Comparison of ENCODE assay signal across 25 cellular contexts in genomic region chr13:20989883-20990282, GRCh38.
DNase-seq lines count a peak whose midpoint lies in the region; ATAC-seq and TF ChIP-seq lines count a peak whose summit lies in the region.
"Had no signal": no experiment of that assay in that cellular context is flagged by ENCODE, and none has a peak within 500 bp of the region (broad histone marks: within the 10 kb centered on the region; RNA-seq: fewer than 3 reads in every experiment).

No MANE protein-coding gene starts in this region.

- no peak for DNase-seq in DND-41
- peak; percentile 25 for DNase-seq in chondrocyte (ENCODE audit: low spot score)
- DNase-seq in sigmoid colon = no peak
- no peak for DNase-seq in 8988T
- no peak for DNase-seq in mammary epithelial cell
- no peak for DNase-seq in dermis blood vessel endothelial cell
- DNase-seq: activated effector memory CD4-positive, alpha-beta T cell treated with Interleukin-2 at 50 U/mL for 16 hours; activated naive CD8-positive, alpha-beta T cell treated with anti-CD3 and anti-CD28 coated beads, Interleukin-2, amount 10 ng/mL, durations not matched to agents 7 days and 5 days; central memory CD4-positive, alpha-beta T cell; dorsolateral prefrontal cortex; glutamatergic neuron; Karpas-422; kidney glomerular epithelial cell; NCI-H1436 treated with DMSO at 0.1 percent for 48 hours; NCI-H2107; NCI-H82; RPMI8226; SK-N-SH; small intestine; stimulated activated CD4-positive, alpha-beta T cell treated with anti-CD3 and anti-CD28 coated beads, Interleukin-1b, Interleukin-23, amount 100 ng/mL, for 48 hours; T-helper 17 cell; transverse colon had no signal

- no peak overlapping the region for H3K4me2 ChIP-seq in DND-41 (ENCODE audit: insufficient read depth, low read length)
- no peak overlapping the region for H3K4me2 ChIP-seq in mammary epithelial cell (ENCODE audit: insufficient read depth, low read depth, low read length)
- H3K4me2 ChIP-seq: SK-N-SH had no signal

- H3K4me1 ChIP-seq in DND-41 (ENCODE audit: insufficient read depth, low read length) = no peaks in the 10 kb centered on the region
- no peaks in the 10 kb centered on the region for H3K4me1 ChIP-seq in mesodermal cell (ENCODE audit: control insufficient read depth, insufficient read depth, low read length, poor library complexity, severe bottlenecking)
- peaks cover 0 to 18% (median 6%) of the 10 kb centered on the region in 4 donors for H3K4me1 ChIP-seq in sigmoid colon
- H3K4me1 ChIP-seq in mammary epithelial cell (ENCODE audit: insufficient read depth, low read length) = no peaks in the 10 kb centered on the region
- H3K4me1 ChIP-seq: ascending aorta, transverse colon had no signal

- no peaks in the 10 kb centered on the region for H3K36me3 ChIP-seq in DND-41 (ENCODE audit: insufficient read depth, low read length)
- H3K36me3 ChIP-seq in mesodermal cell (ENCODE audit: control insufficient read depth, insufficient read depth, low read length) = peaks cover 68% of the 10 kb centered on the region
- peaks cover 14 to 66% (median 40%) of the 10 kb centered on the region in 4 donors for H3K36me3 ChIP-seq in sigmoid colon
- H3K36me3 ChIP-seq in mammary epithelial cell (ENCODE audit: insufficient read depth, low read length) = peaks cover 7% of the 10 kb centered on the region

- 94 to 97% methylated on average over 5 to 6 of the region's 6 CpGs for WGBS in mesodermal cell (ENCODE audit: insufficient coverage in 2 of 2), 2 experiments
- WGBS in sigmoid colon, 2 donors = 80 to 87% methylated on average over 6 of the region's 6 CpGs
- 22% methylated on average over 6 of the region's 6 CpGs for WGBS in mammary epithelial cell (ENCODE audit: low coverage, missing lambda C conversion rate)

- H3K4me3 Mint-ChIP-seq in chondrocyte (ENCODE audit: unreplicated experiment) = no peak overlapping the region
- H3K4me3 Mint-ChIP-seq: activated naive CD8-positive, alpha-beta T cell treated with anti-CD3 and anti-CD28 coated beads, Interleukin-2, amount 10 ng/mL, durations not matched to agents 7 days and 5 days; T-helper 17 cell had no signal

- no peak for TF ChIP-seq POLR2A in sigmoid colon (IDR thresholded peaks at IDR 0.05)

- H3K9me3 ChIP-seq in DND-41 (ENCODE audit: insufficient read depth, low read length, severe bottlenecking) (no peaks in the 10 kb centered on the region), mesodermal cell (ENCODE audit: control insufficient read depth, low read length) (no peaks in the 10 kb centered on the region), sigmoid colon (no peaks in the 10 kb centered on the region), mammary epithelial cell (replicated peaks; ENCODE audit: insufficient read depth, low read length) (no peaks in the 10 kb centered on the region)
- H3K9me3 ChIP-seq: ascending aorta, SK-N-SH, transverse colon had no signal

- no peaks in the 10 kb centered on the region for H3K79me2 ChIP-seq in DND-41 (ENCODE audit: insufficient read depth, low read length)
- peaks cover 58% of the 10 kb centered on the region for H3K79me2 ChIP-seq in mammary epithelial cell (ENCODE audit: insufficient read depth, low read length)

- TF ChIP-seq EP300 in sigmoid colon (IDR thresholded peaks at IDR 0.05) = no peak

- no peak overlapping the region for H3K9ac ChIP-seq in DND-41 (ENCODE audit: low read depth, low read length)
- H3K9ac ChIP-seq in mammary epithelial cell (ENCODE audit: insufficient read depth, low read length) = no peak overlapping the region
- H3K9ac ChIP-seq: SK-N-SH had no signal

- no peaks in the 10 kb centered on the region for H3K27me3 Mint-ChIP-seq in chondrocyte (ENCODE audit: low read depth)
- H3K27me3 Mint-ChIP-seq: activated naive CD8-positive, alpha-beta T cell treated with anti-CD3 and anti-CD28 coated beads, Interleukin-2, amount 10 ng/mL, durations not matched to agents 7 days and 5 days had no signal

- H4K20me1 ChIP-seq in DND-41 (ENCODE audit: insufficient read depth, low read length) (no peaks in the 10 kb centered on the region), mammary epithelial cell (ENCODE audit: insufficient read depth, low read length) (no peaks in the 10 kb centered on the region)

- H3K4me3 ChIP-seq in DND-41 (ENCODE audit: low read depth in 1 of 2, low read length in 2 of 2) (no peak overlapping the region), mesodermal cell (ENCODE audit: extremely low read depth, insufficient read depth, low read length, poor library complexity, severe bottlenecking) (no peak overlapping the region), sigmoid colon (no peak overlapping the region), mammary epithelial cell (replicated peaks in 1 of 3; ENCODE audit: insufficient read depth in 1 of 3, low read depth in 2 of 3, low read length in 3 of 3) (no peak overlapping the region)
- H3K4me3 ChIP-seq: ascending aorta, dorsolateral prefrontal cortex, transverse colon had no signal

- no peaks in the 10 kb centered on the region for H3K9me3 Mint-ChIP-seq in chondrocyte (ENCODE audit: low read depth)
- H3K9me3 Mint-ChIP-seq: activated naive CD8-positive, alpha-beta T cell treated with anti-CD3 and anti-CD28 coated beads, Interleukin-2, amount 10 ng/mL, durations not matched to agents 7 days and 5 days had no signal

- ATAC-seq in DND-41 (ENCODE audit: insufficient read depth, low read depth) = no peak
- ATAC-seq: T-helper 17 cell had no signal

- H3K27ac Mint-ChIP-seq in chondrocyte (ENCODE audit: unreplicated experiment) = peak overlapping the region; percentile 36
- H3K27ac Mint-ChIP-seq: activated naive CD8-positive, alpha-beta T cell treated with anti-CD3 and anti-CD28 coated beads, Interleukin-2, amount 10 ng/mL, durations not matched to agents 7 days and 5 days; T-helper 17 cell had no signal

- intact Hi-C loops in sigmoid colon (cut with DNase I) (no loop called here), mammary epithelial cell (cut with micrococcal nuclease) (no loop called here)

- CTCF ChIA-PET in mammary epithelial cell (lab: Charles Lee; ENCODE audit: low non-redundant PET) = no interaction called here

- H3K27me3 ChIP-seq in DND-41 (ENCODE audit: insufficient read depth, low read length, poor library complexity) (no peaks in the 10 kb centered on the region), sigmoid colon (no peaks in the 10 kb centered on the region), mammary epithelial cell (ENCODE audit: insufficient read depth, low read length) (no peaks in the 10 kb centered on the region)
- H3K27me3 ChIP-seq: ascending aorta, dorsolateral prefrontal cortex, transverse colon had no signal

- H3K36me3 Mint-ChIP-seq in chondrocyte (ENCODE audit: low read depth) = peaks cover 42% of the 10 kb centered on the region
- H3K36me3 Mint-ChIP-seq: activated naive CD8-positive, alpha-beta T cell treated with anti-CD3 and anti-CD28 coated beads, Interleukin-2, amount 10 ng/mL, durations not matched to agents 7 days and 5 days had no signal

- in situ Hi-C loops in mammary epithelial cell (cut with MboI; ENCODE audit: low sequenced_read_pairs in 2 of 2) = no loop called here

- H3K27ac ChIP-seq in DND-41 (ENCODE audit: low read length) = no peak overlapping the region
- peak overlapping the region; percentile 29 for H3K27ac ChIP-seq in mesodermal cell (ENCODE audit: low read depth, low read length, severe bottlenecking)
- peak overlapping the region in 3 of 4 donors; percentile 7 to 22 (median 9) for H3K27ac ChIP-seq in sigmoid colon
- no peak overlapping the region for H3K27ac ChIP-seq in mammary epithelial cell (ENCODE audit: insufficient read depth, low read depth, low read length)
- H3K27ac ChIP-seq: C4-2B, transverse colon had no signal

- no TSS peak for BruUV-seq in mammary epithelial cell (replicated peaks; lab: Mats Ljungman, UMichigan)

- peak overlapping the region; percentile 31 for H2AFZ ChIP-seq in DND-41 (ENCODE audit: low read depth, low read length)
- H2AFZ ChIP-seq in mammary epithelial cell (ENCODE audit: low read depth, low read length) = no peak overlapping the region

- peaks cover 41% of the 10 kb centered on the region for H3K4me1 Mint-ChIP-seq in chondrocyte (ENCODE audit: low read depth)

- dilution Hi-C loops in mammary epithelial cell (cut with HindIII; ENCODE audit: low sequenced_read_pairs) = no loop called here

- TF ChIP-seq CTCF in DND-41 (IDR thresholded peaks at IDR 0.05; ENCODE audit: borderline replicate concordance, extremely low read depth, low read length, poor library complexity, severe bottlenecking) (no peak), chondrocyte (IDR thresholded peaks at IDR 0.05) (no peak), sigmoid colon (IDR thresholded peaks at IDR 0.05) (no peak), mammary epithelial cell (conservative IDR thresholded peaks at IDR 0.05 in 1 of 2, IDR thresholded peaks at IDR 0.05 in 1 of 2; ENCODE audit: extremely low read depth in 1 of 2, insufficient read depth in 1 of 2, low read depth in 1 of 2, low read length in 2 of 2) (no peak)

Comparison
In these comparisons a context has a peak if more than half of its experiments do, and no peak if none do; other contexts are left out.
1. H3K27ac ChIP-seq: peak in mesodermal cell (single experiment) and sigmoid colon (3 of 4); none in DND-41 (single experiment) and mammary epithelial cell (single experiment).